ENCODE assay signal across 23 cellular contexts in the genomic region with DNA sequence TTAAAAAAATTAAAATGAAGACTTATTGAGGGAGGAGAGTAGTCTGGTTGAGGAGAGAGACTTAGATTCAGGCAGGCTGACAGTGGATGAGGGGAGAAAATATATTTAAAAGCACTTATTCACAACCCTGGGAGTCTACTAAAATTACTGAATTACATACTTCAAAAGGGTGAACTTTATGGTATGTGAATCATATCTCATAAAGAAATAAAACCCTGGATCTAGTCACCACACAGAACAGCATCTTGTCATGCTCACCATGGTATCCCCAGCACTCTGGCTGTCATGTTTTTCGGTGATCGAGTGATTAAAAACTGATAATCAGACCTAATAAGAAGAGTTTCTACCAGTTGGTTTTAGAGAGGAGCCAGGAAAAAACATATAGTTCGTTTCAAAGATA. TPM values are rescaled to one million over a fixed set of nuclear protein-coding genes. Genes with fewer than 3 reads are reported as not detected.
A peak's percentile ranks its signal among the peaks of the same experiment; 100 is the strongest.
DNase-seq lines count a peak whose midpoint lies in the region; TF ChIP-seq lines count a peak whose summit lies in the region.
"Had no signal": no experiment of that assay in that cellular context is flagged by ENCODE, and none has a peak within 500 bp of the region (broad histone marks: within the 10 kb centered on the region; RNA-seq: fewer than 3 reads in every experiment).

No MANE protein-coding gene starts in this region.

- no peak overlapping the region for H3K4me3 ChIP-seq in colonic mucosa
- H3K4me3 ChIP-seq: heart left ventricle, lower lobe of right lung, skin epidermis, testis had no signal

- H3K27ac ChIP-seq in colonic mucosa, result peak overlapping the region; percentile 79
- H3K27ac ChIP-seq: lower lobe of right lung, testis had no signal

- peaks cover 15% of the 10 kb centered on the region for H3K4me1 ChIP-seq in colonic mucosa

- peaks cover 96% of the 10 kb centered on the region for H3K4me1 Mint-ChIP-seq in neural crest cell
- H3K4me1 Mint-ChIP-seq in type B pancreatic cell (ENCODE audit: unreplicated experiment), result peaks cover 90% of the 10 kb centered on the region

- DNase-seq in LHCN-M2 (ENCODE audit: low read depth) (peak; percentile 44), colonic mucosa (no peak), neural crest cell (ENCODE audit: low read depth, low spot score) (no peak), type B pancreatic cell (ENCODE audit: extremely low spot score, unreplicated experiment) (no peak), NCI-H1694 (lab: John Stamatoyannopoulos, UW) (no peak), amygdala (lab: John Stamatoyannopoulos, UW) (no peak), NCI-H2107 treated with DMSO at 0.1 percent for 48 hours (lab: John Stamatoyannopoulos, UW; ENCODE audit: unreplicated experiment) (no peak)
- DNase-seq: activated CD4-positive, alpha-beta T cell treated with anti-CD3 and anti-CD28 coated beads, Interleukin-2, amount 50 U/mL, for 1 hour; activated CD8-positive, alpha-beta memory T cell treated with anti-CD3 and anti-CD28 coated beads, Interleukin-2, amount 50 U/mL, for 4 hours; activated effector memory CD4-positive, alpha-beta T cell treated with Interleukin-2 at 50 U/mL for 16 hours; caudate nucleus; EL; heart left ventricle; KG1; lower lobe of right lung; naive B cell; NCI-H1092 treated with DMSO at 0.1 percent for 48 hours; NCI-H2081 treated with DMSO at 0.1 percent for 48 hours; NCI-H524; posterior cingulate gyrus; T-helper 1 cell; testis had no signal

- no peaks in the 10 kb centered on the region for H3K27me3 ChIP-seq in colonic mucosa
- H3K27me3 ChIP-seq: testis had no signal

- H3K27ac Mint-ChIP-seq in neural crest cell (ENCODE audit: unreplicated experiment) (peak overlapping the region; percentile 65), type B pancreatic cell (peak overlapping the region; percentile 99)
- H3K27ac Mint-ChIP-seq: naive B cell had no signal

- H3K27me3 Mint-ChIP-seq in neural crest cell (ENCODE audit: low read depth), result no peaks in the 10 kb centered on the region
- H3K27me3 Mint-ChIP-seq in type B pancreatic cell, result no peaks in the 10 kb centered on the region

- H3K36me3 Mint-ChIP-seq in neural crest cell (ENCODE audit: low read depth) (peaks cover 2% of the 10 kb centered on the region), type B pancreatic cell (peaks cover 24% of the 10 kb centered on the region)

- no peaks in the 10 kb centered on the region for H3K9me3 ChIP-seq in colonic mucosa
- H3K9me3 ChIP-seq: heart left ventricle, lower lobe of right lung, testis had no signal

- no peaks in the 10 kb centered on the region for H3K9me3 Mint-ChIP-seq in neural crest cell
- no peaks in the 10 kb centered on the region for H3K9me3 Mint-ChIP-seq in type B pancreatic cell

- H3K4me3 Mint-ChIP-seq in neural crest cell, result peak overlapping the region; percentile 52
- peak overlapping the region; percentile 67 for H3K4me3 Mint-ChIP-seq in type B pancreatic cell
- H3K4me3 Mint-ChIP-seq: naive B cell had no signal

- peak overlapping the region in 1 of 2 donors; percentile 61 for H3K9ac ChIP-seq in colonic mucosa (ENCODE audit: low read depth in 2 of 2, low read length in 2 of 2)

- intact Hi-C loops in colonic mucosa (cut with DNase I), result no loop called here

- TF ChIP-seq CTCF in colonic mucosa (IDR thresholded peaks at IDR 0.05), result no peak
- no peak for TF ChIP-seq CTCF in neural crest cell (conservative IDR thresholded peaks at IDR 0.05)
- TF ChIP-seq CTCF in type B pancreatic cell (conservative IDR thresholded peaks at IDR 0.05), result no peak

- H3K36me3 ChIP-seq in colonic mucosa, result no peaks in the 10 kb centered on the region
- H3K36me3 ChIP-seq: heart left ventricle, lower lobe of right lung had no signal

RNA-seq across cellular contexts. Expression of a gene that starts 11.0 kb away (rescaled TPM):
- total RNA-seq in LHCN-M2 (2014; rRNA removed) (96.7 and 105 TPM in 2 replicates), colonic mucosa (10 to 100 TPM; 32.7 to 56.7 TPM), neural crest cell (84.1 and 87.3 TPM in 2 replicates), type B pancreatic cell (ENCODE audit: low replicate concordance) (91.8 and 99.3 TPM in 2 replicates)
- polyA plus RNA-seq in LHCN-M2 (2012), result 43.8 TPM
